In genomic region chr15:22989576-22990477, GRCh38 we compare ENCODE assay signal across 1 cellular context.
TF ChIP-seq lines count a peak whose summit lies in the region.

No MANE protein-coding gene starts in this region.

TF ChIP-seq in HepG2, 621 proteins besides CTCF, POLR2A, EP300 and RAD21:
- TF ChIP-seq STAG1 (CRISPR knock-in tag; IDR thresholded peaks at IDR 0.05), result peak; percentile 12; the same call in 1 of the 2 replicates
- no peak for TF ChIP-seq SOX13 (IDR thresholded peaks at IDR 0.05)
- no peak for TF ChIP-seq SOX13 (CRISPR knock-in tag; conservative IDR thresholded peaks at IDR 0.05 in 1 of 2, IDR thresholded peaks at IDR 0.05 in 1 of 2)
